ENCODE assay signal across 8 cellular contexts in the genomic region with DNA sequence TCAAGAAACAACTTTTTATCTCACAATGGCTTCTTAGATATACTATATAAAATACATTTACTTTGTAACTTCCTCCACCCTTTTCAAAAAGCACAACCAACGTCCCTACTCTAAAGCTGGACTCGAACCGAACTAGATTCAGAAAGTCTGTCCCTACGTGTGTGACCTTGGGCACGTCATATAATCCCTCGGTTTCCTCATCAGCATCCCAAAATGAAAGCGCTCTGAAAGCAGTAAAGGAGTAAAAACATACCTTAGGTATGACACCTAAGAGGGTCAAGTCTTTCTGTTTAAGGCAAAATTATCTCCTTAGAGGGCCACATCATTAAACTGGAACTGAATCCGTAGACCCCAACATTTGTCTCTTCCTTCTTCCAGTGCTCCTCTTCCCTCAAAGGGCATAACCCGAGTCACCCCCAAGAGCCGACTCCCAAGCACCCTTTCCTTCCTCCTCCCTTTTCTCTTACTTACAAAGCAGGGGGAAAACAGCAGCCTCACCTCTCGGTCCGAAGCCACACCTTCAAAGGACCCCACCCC. TPM values are rescaled to one million over a fixed set of nuclear protein-coding genes. Genes with fewer than 3 reads are reported as not detected.
DNase-seq lines count a peak whose midpoint lies in the region; TF ChIP-seq lines count a peak whose summit lies in the region.

No MANE protein-coding gene starts in this region.

- H3K9me2 ChIP-seq in DOHH2 (replicated peaks; ENCODE audit: control insufficient read depth, low read length), result no peaks in the 10 kb centered on the region

- H3K4me3 ChIP-seq in DOHH2 (ENCODE audit: low read length) (peak overlapping the region; percentile 96), NB4 (ENCODE audit: low read depth, low read length) (peak overlapping the region; percentile 98), ectodermal cell (ENCODE audit: insufficient read depth, low read depth, low read length) (peak overlapping the region; percentile 91), neutrophil (ENCODE audit: low read depth in 1 of 2, low read length in 1 of 2) (peak overlapping the region; percentile 95)

- peak overlapping the region; percentile 70 for H3K4me2 ChIP-seq in DOHH2 (ENCODE audit: low read length)

- H4K20me1 ChIP-seq in DOHH2 (ENCODE audit: control insufficient read depth, insufficient read depth, low read depth, low read length), result peaks cover 15% of the 10 kb centered on the region; the same call in 1 of the 2 replicates

- peaks cover 18% of the 10 kb centered on the region for H3K36me3 ChIP-seq in DOHH2 (ENCODE audit: control insufficient read depth, low read length)
- H3K36me3 ChIP-seq in ectodermal cell (ENCODE audit: control insufficient read depth, insufficient read depth, low read length), result no peaks in the 10 kb centered on the region
- H3K36me3 ChIP-seq in neutrophil, result no peaks in the 10 kb centered on the region

- H3K27ac ChIP-seq in DOHH2 (ENCODE audit: low read depth, low read length) (peak overlapping the region; percentile 79), ectodermal cell (ENCODE audit: insufficient read depth, low read depth, low read length, poor library complexity, severe bottlenecking) (peak overlapping the region; percentile 88), neutrophil (peak overlapping the region; percentile 92)

- 0 to 1% methylated on average over 12 of the region's 12 CpGs for WGBS in ectodermal cell, 2 experiments

- no peaks in the 10 kb centered on the region for H3K27me3 ChIP-seq in DOHH2 (ENCODE audit: control insufficient read depth, low read length)
- H3K27me3 ChIP-seq in ectodermal cell (ENCODE audit: control insufficient read depth, insufficient read depth, low read length, poor library complexity, severe bottlenecking), result peaks cover 8% of the 10 kb centered on the region
- no peaks in the 10 kb centered on the region for H3K27me3 ChIP-seq in neutrophil

- no peaks in the 10 kb centered on the region for H3F3A ChIP-seq in DOHH2 (ENCODE audit: control insufficient read depth, insufficient read depth)

- peaks cover 81% of the 10 kb centered on the region for H3K79me2 ChIP-seq in DOHH2 (ENCODE audit: control insufficient read depth, low read length)

- DNase-seq in NB4 (ENCODE audit: low read depth) (no peak), mucosa of gallbladder (ENCODE audit: low spot score) (no peak), DMS114 treated with DMSO at 0.1 percent for 48 hours (lab: John Stamatoyannopoulos, UW; ENCODE audit: unreplicated experiment) (no peak), OCI-M2 (lab: John Stamatoyannopoulos, UW; ENCODE audit: unreplicated experiment) (no peak)
- DNase-seq in stimulated activated CD4-positive, alpha-beta T cell treated with anti-CD3 and anti-CD28 coated beads, Interleukin-4, amount 100 ng/mL, for 24 hours, result no peak

- no peak for TF ChIP-seq POLR2A in NB4 (IDR thresholded peaks at IDR 0.05; ENCODE audit: extremely low read depth, insufficient read length)

- TF ChIP-seq CTCF in DOHH2 (IDR thresholded peaks at IDR 0.05; ENCODE audit: low read depth, low read length, poor library complexity, severe bottlenecking) (no peak), NB4 (IDR thresholded peaks at IDR 0.05; ENCODE audit: low read depth, low read length) (no peak), neutrophil (IDR thresholded peaks at IDR 0.05) (no peak)

- H3K4me1 ChIP-seq in DOHH2 (ENCODE audit: control insufficient read depth, low read length) (peaks cover 49% of the 10 kb centered on the region), ectodermal cell (ENCODE audit: control insufficient read depth, insufficient read depth, low read length) (peaks cover 13% of the 10 kb centered on the region), neutrophil (ENCODE audit: control insufficient read depth in 1 of 2, insufficient read depth in 1 of 2, low read depth in 1 of 2, low read length in 1 of 2) (peaks cover 31 to 41% of the 10 kb centered on the region in 2 experiments)

- no peaks in the 10 kb centered on the region for H3K9me3 ChIP-seq in DOHH2 (ENCODE audit: control insufficient read depth, insufficient read depth, low read length)
- H3K9me3 ChIP-seq in ectodermal cell (ENCODE audit: control insufficient read depth, low read length), result no peaks in the 10 kb centered on the region
- no peaks in the 10 kb centered on the region for H3K9me3 ChIP-seq in neutrophil

RNA-seq across cellular contexts. Expression of gene PDCD10, which starts 0.7 kb away (rescaled TPM):
- polyA plus RNA-seq in ectodermal cell (2013, experiment 1 of 4), result 54.3 TPM
- 56.0 TPM for polyA plus RNA-seq in ectodermal cell (2013, experiment 2 of 4)
- 51.2 TPM for polyA plus RNA-seq in ectodermal cell (2013, experiment 3 of 4)
- polyA plus RNA-seq in ectodermal cell (2013, experiment 4 of 4), result 59.9 TPM
- total RNA-seq in mucosa of gallbladder, result 33.5 TPM

RNA-seq across cellular contexts. Expression of gene SERPINI1, which starts 1.5 kb away (rescaled TPM):
- polyA plus RNA-seq in ectodermal cell (2013, experiment 1 of 4), result 5.8 TPM
- polyA plus RNA-seq in ectodermal cell (2013, experiment 2 of 4), result 9.7 TPM
- polyA plus RNA-seq in ectodermal cell (2013, experiment 3 of 4), result 7.2 TPM
- polyA plus RNA-seq in ectodermal cell (2013, experiment 4 of 4), result 9.8 TPM
- total RNA-seq in mucosa of gallbladder, result 2.9 TPM
